In the genomic region with DNA sequence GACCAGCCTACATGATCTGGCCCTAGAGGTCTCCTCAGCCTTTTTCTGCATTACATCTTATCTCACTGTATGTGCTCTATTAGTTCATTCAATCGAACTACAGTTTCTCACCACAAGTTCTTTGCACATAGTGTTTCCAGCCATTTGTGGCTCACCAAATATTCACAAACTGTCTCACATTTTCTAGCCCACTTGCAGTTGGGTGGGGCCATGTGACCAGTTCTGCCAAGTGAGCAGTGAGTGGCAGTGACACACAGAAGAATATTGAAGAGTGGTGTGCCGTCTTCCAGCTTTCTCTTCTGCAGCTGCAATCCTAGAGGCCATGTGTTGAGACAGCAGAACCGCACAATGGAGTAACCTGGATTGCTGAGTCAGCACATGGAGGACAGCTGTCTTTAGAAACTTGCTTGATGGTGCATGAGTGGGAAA, we compare ENCODE assay signal across 10 cellular contexts.
DNase-seq lines count a peak whose midpoint lies in the region; ATAC-seq and TF ChIP-seq lines count a peak whose summit lies in the region.
"Had no signal": no experiment of that assay in that cellular context is flagged by ENCODE, and none has a peak within 500 bp of the region (broad histone marks: within the 10 kb centered on the region; RNA-seq: fewer than 3 reads in every experiment).

No MANE protein-coding gene starts in this region.

- peak; percentile 57 for DNase-seq in activated CD4-positive, alpha-beta T cell treated with anti-CD3 and anti-CD28 coated beads, Interleukin-2, amount 10 ng/mL, durations not matched to agents 24 days and 14 days
- no peak for DNase-seq in activated CD4-positive, alpha-beta T cell treated with anti-CD3 and anti-CD28 coated beads, Interleukin-2, amount 10 ng/mL, durations not matched to agents 7 days and 5 days
- peak in 4 of 7 donors; percentile 6 to 34 (median 20) for DNase-seq in adrenal gland
- DNase-seq in stimulated activated CD8-positive, alpha-beta memory T cell treated with anti-CD3 and anti-CD28 coated beads, Interleukin-15, amount 100 ng/mL, for 48 hours (ENCODE audit: low read depth in 2 of 2): peak; percentile 45 to 54
- no peak for DNase-seq in SK-N-SH
- DNase-seq in T-helper 17 cell: no peak
- no peak for DNase-seq in SW 1271 (lab: John Stamatoyannopoulos, UW)

- WGBS in adrenal gland, 4 donors: 50 to 60% (median 54%) methylated on average over 3 of the region's 3 CpGs
- WGBS in SK-N-SH (ENCODE audit: low lambda C conversion rate): 20% methylated on average over 3 of the region's 3 CpGs

- H3K79me2 ChIP-seq in SK-N-SH (ENCODE audit: insufficient read depth): no peaks in the 10 kb centered on the region

- no peaks in the 10 kb centered on the region for H3K9me3 Mint-ChIP-seq in activated CD4-positive, alpha-beta T cell treated with anti-CD3 and anti-CD28 coated beads, Interleukin-2, amount 10 ng/mL, durations not matched to agents 24 days and 14 days
- H3K9me3 Mint-ChIP-seq in activated CD4-positive, alpha-beta T cell treated with anti-CD3 and anti-CD28 coated beads, Interleukin-2, amount 10 ng/mL, durations not matched to agents 7 days and 5 days: no peaks in the 10 kb centered on the region

- H3K27me3 ChIP-seq in adrenal gland: no peaks in the 10 kb centered on the region
- no peaks in the 10 kb centered on the region; the same call in 1 of the 2 replicates for H3K27me3 ChIP-seq in SK-N-SH (ENCODE audit: insufficient read depth)

- H3K36me3 Mint-ChIP-seq in activated CD4-positive, alpha-beta T cell treated with anti-CD3 and anti-CD28 coated beads, Interleukin-2, amount 10 ng/mL, durations not matched to agents 24 days and 14 days (ENCODE audit: low read depth): no peaks in the 10 kb centered on the region
- H3K36me3 Mint-ChIP-seq in activated CD4-positive, alpha-beta T cell treated with anti-CD3 and anti-CD28 coated beads, Interleukin-2, amount 10 ng/mL, durations not matched to agents 7 days and 5 days (ENCODE audit: low read depth): no peaks in the 10 kb centered on the region
- H3K36me3 Mint-ChIP-seq in T-helper 17 cell (ENCODE audit: low read depth): no peaks in the 10 kb centered on the region

- CTCF ChIA-PET in activated CD4-positive, alpha-beta T cell treated with anti-CD3 and anti-CD28 coated beads, Interleukin-2, amount 10 ng/mL, durations not matched to agents 7 days and 5 days (lab: Charles Lee): interaction anchor here (0.6 to 1.2 kb wide), 3 partner anchors 9 to 35 kb away, joined by 3 to 4 read pairs (median 4); no protein-coding TSS in a partner anchor
- CTCF ChIA-PET in SK-N-SH (lab: Yijun Ruan, JAX): interaction anchor here (0.9 to 1.9 kb wide), 4 partner anchors 28 to 404 kb away, joined by 3 to 7 read pairs (median 5); no protein-coding TSS in a partner anchor

- H3K4me1 Mint-ChIP-seq in activated CD4-positive, alpha-beta T cell treated with anti-CD3 and anti-CD28 coated beads, Interleukin-2, amount 10 ng/mL, durations not matched to agents 24 days and 14 days: peaks cover 12% of the 10 kb centered on the region
- H3K4me1 Mint-ChIP-seq in activated CD4-positive, alpha-beta T cell treated with anti-CD3 and anti-CD28 coated beads, Interleukin-2, amount 10 ng/mL, durations not matched to agents 7 days and 5 days: peaks cover 7% of the 10 kb centered on the region
- no peaks in the 10 kb centered on the region for H3K4me1 Mint-ChIP-seq in T-helper 17 cell

- no peak overlapping the region for H3K9ac ChIP-seq in SK-N-SH

- no peaks in the 10 kb centered on the region for H3F3A ChIP-seq in SK-N-SH (replicated peaks; ENCODE audit: insufficient read depth)

- H3K9me2 ChIP-seq in SK-N-SH: no peaks in the 10 kb centered on the region

- no peak overlapping the region for H3K4me2 ChIP-seq in SK-N-SH

- no peak for TF ChIP-seq CTCF in adrenal gland (IDR thresholded peaks at IDR 0.05)
- no peak for TF ChIP-seq CTCF in SK-N-SH (IDR thresholded peaks at IDR 0.05)

- H3K27ac Mint-ChIP-seq in activated CD4-positive, alpha-beta T cell treated with anti-CD3 and anti-CD28 coated beads, Interleukin-2, amount 10 ng/mL, durations not matched to agents 24 days and 14 days: peak overlapping the region; percentile 85
- H3K27ac Mint-ChIP-seq in activated CD4-positive, alpha-beta T cell treated with anti-CD3 and anti-CD28 coated beads, Interleukin-2, amount 10 ng/mL, durations not matched to agents 7 days and 5 days: no peak overlapping the region
- no peak overlapping the region for H3K27ac Mint-ChIP-seq in T-helper 17 cell

- no peak for TF ChIP-seq RAD21 in SK-N-SH (IDR thresholded peaks at IDR 0.05; ENCODE audit: low read length)

- H3K4me3 ChIP-seq in adrenal gland (no peak overlapping the region), SK-N-SH (ENCODE audit: low read depth in 2 of 2, low read length in 1 of 2) (no peak overlapping the region)

- TF ChIP-seq POLR2A in adrenal gland (IDR thresholded peaks at IDR 0.05): no peak

- H3K27ac ChIP-seq in adrenal gland: no peak overlapping the region
- no peak overlapping the region for H3K27ac ChIP-seq in SK-N-SH (ENCODE audit: low read depth in 2 of 2, low read length in 1 of 2)
- H3K27ac ChIP-seq: epithelial cell of prostate had no signal

- no peaks in the 10 kb centered on the region for H3K9me3 ChIP-seq in adrenal gland (replicated peaks in 1 of 3)
- no peaks in the 10 kb centered on the region for H3K9me3 ChIP-seq in SK-N-SH
- H3K9me3 ChIP-seq in T-helper 17 cell (ENCODE audit: control insufficient read depth, low read length, poor library complexity, severe bottlenecking): no peaks in the 10 kb centered on the region

- H2AFZ ChIP-seq in SK-N-SH (ENCODE audit: low read depth): no peak overlapping the region

- H3K4me1 ChIP-seq in adrenal gland (replicated peaks in 1 of 2) (no peaks in the 10 kb centered on the region), SK-N-SH (ENCODE audit: control insufficient read depth in 1 of 2, insufficient read depth in 2 of 2, low read depth in 1 of 2, low read length in 1 of 2) (no peaks in the 10 kb centered on the region)

- ATAC-seq in HG03025 (IDR thresholded peaks at IDR 0.05; ENCODE audit: low FRiP score, unreplicated experiment): peak; percentile 56
- ATAC-seq in T-helper 17 cell: no peak
- ATAC-seq: HCT116 had no signal

- intact Hi-C loops in activated CD4-positive, alpha-beta T cell treated with anti-CD3 and anti-CD28 coated beads, Interleukin-2, amount 10 ng/mL, durations not matched to agents 24 days and 14 days (cut with micrococcal nuclease): loop anchor here (10.0 kb wide), 1 partner anchor 590 kb away; no protein-coding TSS in a partner anchor
- intact Hi-C loops in adrenal gland (cut with DNase I): no loop called here

- POLR2A ChIA-PET in activated CD4-positive, alpha-beta T cell treated with anti-CD3 and anti-CD28 coated beads, Interleukin-2, amount 10 ng/mL, durations not matched to agents 7 days and 5 days (lab: Charles Lee): no interaction called here
- POLR2A ChIA-PET in SK-N-SH (lab: Yijun Ruan, JAX): no interaction called here

- H3K4me3 Mint-ChIP-seq in activated CD4-positive, alpha-beta T cell treated with anti-CD3 and anti-CD28 coated beads, Interleukin-2, amount 10 ng/mL, durations not matched to agents 24 days and 14 days: no peak overlapping the region
- H3K4me3 Mint-ChIP-seq in activated CD4-positive, alpha-beta T cell treated with anti-CD3 and anti-CD28 coated beads, Interleukin-2, amount 10 ng/mL, durations not matched to agents 7 days and 5 days: no peak overlapping the region
- no peak overlapping the region for H3K4me3 Mint-ChIP-seq in T-helper 17 cell

- H4K20me1 ChIP-seq in SK-N-SH (ENCODE audit: insufficient read depth): no peaks in the 10 kb centered on the region

- no peak for TF ChIP-seq EP300 in SK-N-SH (IDR thresholded peaks at IDR 0.05; ENCODE audit: borderline replicate concordance in 1 of 2, low read depth in 1 of 2, low read length in 1 of 2)

- H3K27me3 Mint-ChIP-seq in activated CD4-positive, alpha-beta T cell treated with anti-CD3 and anti-CD28 coated beads, Interleukin-2, amount 10 ng/mL, durations not matched to agents 24 days and 14 days: peaks cover 3% of the 10 kb centered on the region
- no peaks in the 10 kb centered on the region for H3K27me3 Mint-ChIP-seq in activated CD4-positive, alpha-beta T cell treated with anti-CD3 and anti-CD28 coated beads, Interleukin-2, amount 10 ng/mL, durations not matched to agents 7 days and 5 days
- H3K27me3 Mint-ChIP-seq in T-helper 17 cell: no peaks in the 10 kb centered on the region

- no peaks in the 10 kb centered on the region for H3K36me3 ChIP-seq in adrenal gland (replicated peaks in 1 of 2)
- no peaks in the 10 kb centered on the region for H3K36me3 ChIP-seq in SK-N-SH (replicated peaks in 1 of 2; ENCODE audit: control insufficient read depth in 1 of 2, insufficient read depth in 2 of 2, low read length in 1 of 2)

TF ChIP-seq in SK-N-SH, 30 proteins besides CTCF, POLR2A, EP300 and RAD21 (continues in another document):
- TF ChIP-seq, protein P1, sequence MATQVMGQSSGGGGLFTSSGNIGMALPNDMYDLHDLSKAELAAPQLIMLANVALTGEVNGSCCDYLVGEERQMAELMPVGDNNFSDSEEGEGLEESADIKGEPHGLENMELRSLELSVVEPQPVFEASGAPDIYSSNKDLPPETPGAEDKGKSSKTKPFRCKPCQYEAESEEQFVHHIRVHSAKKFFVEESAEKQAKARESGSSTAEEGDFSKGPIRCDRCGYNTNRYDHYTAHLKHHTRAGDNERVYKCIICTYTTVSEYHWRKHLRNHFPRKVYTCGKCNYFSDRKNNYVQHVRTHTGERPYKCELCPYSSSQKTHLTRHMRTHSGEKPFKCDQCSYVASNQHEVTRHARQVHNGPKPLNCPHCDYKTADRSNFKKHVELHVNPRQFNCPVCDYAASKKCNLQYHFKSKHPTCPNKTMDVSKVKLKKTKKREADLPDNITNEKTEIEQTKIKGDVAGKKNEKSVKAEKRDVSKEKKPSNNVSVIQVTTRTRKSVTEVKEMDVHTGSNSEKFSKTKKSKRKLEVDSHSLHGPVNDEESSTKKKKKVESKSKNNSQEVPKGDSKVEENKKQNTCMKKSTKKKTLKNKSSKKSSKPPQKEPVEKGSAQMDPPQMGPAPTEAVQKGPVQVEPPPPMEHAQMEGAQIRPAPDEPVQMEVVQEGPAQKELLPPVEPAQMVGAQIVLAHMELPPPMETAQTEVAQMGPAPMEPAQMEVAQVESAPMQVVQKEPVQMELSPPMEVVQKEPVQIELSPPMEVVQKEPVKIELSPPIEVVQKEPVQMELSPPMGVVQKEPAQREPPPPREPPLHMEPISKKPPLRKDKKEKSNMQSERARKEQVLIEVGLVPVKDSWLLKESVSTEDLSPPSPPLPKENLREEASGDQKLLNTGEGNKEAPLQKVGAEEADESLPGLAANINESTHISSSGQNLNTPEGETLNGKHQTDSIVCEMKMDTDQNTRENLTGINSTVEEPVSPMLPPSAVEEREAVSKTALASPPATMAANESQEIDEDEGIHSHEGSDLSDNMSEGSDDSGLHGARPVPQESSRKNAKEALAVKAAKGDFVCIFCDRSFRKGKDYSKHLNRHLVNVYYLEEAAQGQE (IDR thresholded peaks at IDR 0.05; ENCODE audit: low read depth, low read length): no peak
- TF ChIP-seq RFX5 (IDR thresholded peaks at IDR 0.05; ENCODE audit: low read length) (no peak), NRF1 (IDR thresholded peaks at IDR 0.05; ENCODE audit: low read depth, low read length) (no peak)

Comparison
In these comparisons a context has a peak if more than half of its experiments do, and no peak if none do; other contexts are left out.
1. DNase-seq: peak in activated CD4-positive, alpha-beta T cell treated with anti-CD3 and anti-CD28 coated beads, Interleukin-2, amount 10 ng/mL, durations not matched to agents 24 days and 14 days (single experiment), adrenal gland (4 of 7) and stimulated activated CD8-positive, alpha-beta memory T cell treated with anti-CD3 and anti-CD28 coated beads, Interleukin-15, amount 100 ng/mL, for 48 hours (2 of 2); none in activated CD4-positive, alpha-beta T cell treated with anti-CD3 and anti-CD28 coated beads, Interleukin-2, amount 10 ng/mL, durations not matched to agents 7 days and 5 days (single experiment), SK-N-SH (single experiment), T-helper 17 cell (0 of 3) and SW 1271 (0 of 2).